Comparison of ENCODE assay signal across 8 cellular contexts in genomic region chr9:20552874-20553624, GRCh38.
DNase-seq lines count a peak whose midpoint lies in the region; ATAC-seq, FAIRE-seq and TF ChIP-seq lines count a peak whose summit lies in the region.

No MANE protein-coding gene starts in this region.

- FAIRE-seq in pancreas (lab: Jason Lieb, UNC), result peak; percentile 86

- TF ChIP-seq CTCF in ascending aorta (IDR thresholded peaks at IDR 0.05) (peak in 2 of 3 experiments; percentile 26 to 30), pancreas (IDR thresholded peaks at IDR 0.05) (no peak)

- H3K4me3 ChIP-seq in ascending aorta (no peak overlapping the region), pancreas (no peak overlapping the region)

- no peaks in the 10 kb centered on the region for H3K36me3 ChIP-seq in ascending aorta
- peaks cover 0 to 2% (median 0%) of the 10 kb centered on the region in 3 donors for H3K36me3 ChIP-seq in pancreas

- H3K27ac ChIP-seq in ascending aorta (no peak overlapping the region), pancreas (no peak overlapping the region)

- H3K9me3 ChIP-seq in ascending aorta (no peaks in the 10 kb centered on the region), pancreas (no peaks in the 10 kb centered on the region)

- H3K27me3 ChIP-seq in ascending aorta, result no peaks in the 10 kb centered on the region
- no peaks in the 10 kb centered on the region for H3K27me3 ChIP-seq in pancreas

- ATAC-seq in GM18502 (IDR thresholded peaks at IDR 0.05; ENCODE audit: poor library complexity, unreplicated experiment) (peak; percentile 47), HG02885 (IDR thresholded peaks at IDR 0.05; ENCODE audit: poor library complexity, unreplicated experiment) (peak; percentile 46), pancreas (no peak)

- DNase-seq in ascending aorta (ENCODE audit: low spot score in 2 of 2), result no peak
- DNase-seq in pancreas, result no peak
- DNase-seq in inferior parietal cortex (ENCODE audit: extremely low spot score), result no peak
- DNase-seq in putamen (ENCODE audit: low spot score), result no peak
- no peak for DNase-seq in DMS114 treated with DMSO at 0.1 percent for 48 hours (lab: John Stamatoyannopoulos, UW; ENCODE audit: unreplicated experiment)
- DNase-seq in hippocampal formation (lab: John Stamatoyannopoulos, UW), result no peak

- H3K4me1 ChIP-seq in ascending aorta (peaks cover 0 to 4% of the 10 kb centered on the region in 2 donors), pancreas (peaks cover 0 to 16% (median 7%) of the 10 kb centered on the region in 3 donors)

- intact Hi-C loops in ascending aorta (cut with DNase I) (loop anchor here (5.0 kb wide), 1 partner anchor 69 kb away; the partner anchor contains the start of gene MLLT3), pancreas (cut with DNase I) (no loop called here)

- WGBS in pancreas, 2 donors, result 67 to 72% methylated on average over 4 of the region's 4 CpGs

Comparison
In these comparisons a context has a peak if more than half of its experiments do, and no peak if none do; other contexts are left out.
1. ATAC-seq: peak in GM18502 (single experiment) and HG02885 (single experiment); none in pancreas (0 of 4).
2. CTCF ChIP-seq: peak in ascending aorta (2 of 3); none in pancreas (0 of 4).